8 cellular contexts compared by ENCODE assay signal in the genomic region with DNA sequence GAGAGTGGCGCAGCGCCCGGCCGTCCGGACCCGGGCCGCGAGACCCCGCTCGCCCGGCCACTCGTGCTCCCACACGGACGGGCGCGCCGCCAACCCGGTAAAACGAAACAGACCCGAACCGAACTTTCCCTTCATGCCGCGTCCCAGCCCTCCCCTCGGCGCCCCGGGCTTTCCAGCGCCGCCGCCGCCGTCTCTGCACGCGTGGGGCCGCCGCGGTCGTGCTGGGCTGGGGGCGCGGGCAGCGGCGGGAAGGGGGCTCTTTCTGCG. TPM values are rescaled to one million over a fixed set of nuclear protein-coding genes. Genes with fewer than 3 reads are reported as not detected.
DNase-seq lines count a peak whose midpoint lies in the region; ATAC-seq and TF ChIP-seq lines count a peak whose summit lies in the region.

No MANE protein-coding gene starts in this region.

- peak overlapping the region; percentile 66 for H3K4me3 ChIP-seq in kidney epithelial cell (ENCODE audit: low read depth, low read length)
- H3K4me3 ChIP-seq in thoracic aorta, result peak overlapping the region; percentile 96

- peaks cover 43% of the 10 kb centered on the region for H3K27me3 Mint-ChIP-seq in activated T-cell treated with anti-CD3 and anti-CD28 coated beads, Interleukin-2, amount 50 U/mL, for 4 hours (ENCODE audit: low read depth)
- peaks cover 47% of the 10 kb centered on the region for H3K27me3 Mint-ChIP-seq in activated T-cell treated with anti-CD3 and anti-CD28 coated beads, Interleukin-2, amount 50 U/mL, for 24 hours

- peaks cover 12% of the 10 kb centered on the region for H3K4me1 Mint-ChIP-seq in activated T-cell treated with anti-CD3 and anti-CD28 coated beads, Interleukin-2, amount 50 U/mL, for 4 hours (ENCODE audit: low read depth)
- H3K4me1 Mint-ChIP-seq in activated T-cell treated with anti-CD3 and anti-CD28 coated beads, Interleukin-2, amount 50 U/mL, for 24 hours (ENCODE audit: low read depth), result peaks cover 11% of the 10 kb centered on the region

- peak overlapping the region; percentile 91 to 93 for H3K27ac ChIP-seq in thoracic aorta

- H3K4me1 ChIP-seq in thoracic aorta (ENCODE audit: control insufficient read depth in 1 of 2, low read depth in 2 of 2), result peaks cover 4 to 19% of the 10 kb centered on the region in 2 donors

- no peaks in the 10 kb centered on the region for H3K36me3 Mint-ChIP-seq in activated T-cell treated with anti-CD3 and anti-CD28 coated beads, Interleukin-2, amount 50 U/mL, for 4 hours (ENCODE audit: insufficient read depth)
- H3K36me3 Mint-ChIP-seq in activated T-cell treated with anti-CD3 and anti-CD28 coated beads, Interleukin-2, amount 50 U/mL, for 24 hours (ENCODE audit: low read depth), result no peaks in the 10 kb centered on the region

- H3K9me3 ChIP-seq in thoracic aorta, result no peaks in the 10 kb centered on the region

- TF ChIP-seq CTCF in kidney epithelial cell (IDR thresholded peaks at IDR 0.05; ENCODE audit: insufficient read depth, low read length, poor library complexity, severe bottlenecking) (no peak), thoracic aorta (IDR thresholded peaks at IDR 0.05) (no peak), GM10266 (IDR thresholded peaks at IDR 0.05; ENCODE audit: control insufficient read depth, insufficient read depth, low read depth, missing control alignments) (no peak)

- H3K27ac Mint-ChIP-seq in activated T-cell treated with anti-CD3 and anti-CD28 coated beads, Interleukin-2, amount 50 U/mL, for 24 hours, result no peak overlapping the region

- H3K9me3 Mint-ChIP-seq in activated T-cell treated with anti-CD3 and anti-CD28 coated beads, Interleukin-2, amount 50 U/mL, for 4 hours, result peaks cover 4% of the 10 kb centered on the region
- H3K9me3 Mint-ChIP-seq in activated T-cell treated with anti-CD3 and anti-CD28 coated beads, Interleukin-2, amount 50 U/mL, for 24 hours, result no peaks in the 10 kb centered on the region

- no peaks in the 10 kb centered on the region for H3K27me3 ChIP-seq in kidney epithelial cell (ENCODE audit: control insufficient read depth, insufficient read depth, low read length)
- no peaks in the 10 kb centered on the region for H3K27me3 ChIP-seq in thoracic aorta (replicated peaks; ENCODE audit: insufficient read depth)

- H3K4me3 Mint-ChIP-seq in activated T-cell treated with anti-CD3 and anti-CD28 coated beads, Interleukin-2, amount 50 U/mL, for 4 hours, result peak overlapping the region; percentile 72
- H3K4me3 Mint-ChIP-seq in activated T-cell treated with anti-CD3 and anti-CD28 coated beads, Interleukin-2, amount 50 U/mL, for 24 hours, result no peak overlapping the region

- ATAC-seq in activated T-cell treated with anti-CD3 and anti-CD28 coated beads, Interleukin-2, amount 50 U/mL, for 4 hours, result peak; percentile 32 to 35
- ATAC-seq in thoracic aorta (ENCODE audit: insufficient number of reproducible peaks, low FRiP score, low read depth) (no peak), GM21825 (IDR thresholded peaks at IDR 0.05; ENCODE audit: unreplicated experiment) (no peak)

- H3K36me3 ChIP-seq in kidney epithelial cell (ENCODE audit: control insufficient read depth, insufficient read depth, low read length), result no peaks in the 10 kb centered on the region
- H3K36me3 ChIP-seq in thoracic aorta, result no peaks in the 10 kb centered on the region

- DNase-seq in activated T-cell treated with anti-CD3 and anti-CD28 coated beads, Interleukin-2, amount 50 U/mL, for 4 hours, result no peak
- no peak for DNase-seq in activated T-cell treated with anti-CD3 and anti-CD28 coated beads, Interleukin-2, amount 50 U/mL, for 24 hours
- peak; percentile 0 for DNase-seq in activated T-helper 9 cell treated with anti-CD3 and anti-CD28 coated beads, Interleukin-2, amount 50 U/mL, for 16 hours (ENCODE audit: low read depth)
- DNase-seq in kidney epithelial cell (ENCODE audit: low read depth) (no peak), thoracic aorta (ENCODE audit: low spot score) (no peak), GM10266 (ENCODE audit: extremely low spot score) (no peak), NOMO-1 treated with dmso at 0.1 percent for 144 hours (lab: John Stamatoyannopoulos, UW; ENCODE audit: unreplicated experiment) (no peak)

RNA-seq across cellular contexts. Expression of a gene that starts 0.2 kb away (rescaled TPM):
- total RNA-seq in activated T-cell treated with anti-CD3 and anti-CD28 coated beads, Interleukin-2, amount 50 U/mL, for 4 hours, result 1 to 10 TPM; 1.9 to 2.4 (median 2.3) TPM
- total RNA-seq in kidney epithelial cell (39.2 and 40.8 TPM in 2 replicates), thoracic aorta (10 to 100 TPM; 39.9 to 55.2 TPM)

Comparison
In these comparisons a context has a peak if more than half of its experiments do, and no peak if none do; other contexts are left out.
1. ATAC-seq: peak in activated T-cell treated with anti-CD3 and anti-CD28 coated beads, Interleukin-2, amount 50 U/mL, for 4 hours (2 of 2); none in thoracic aorta (single experiment) and GM21825 (single experiment).
2. RNA of a gene that starts 0.2 kb away (total RNA-seq): 39.9 to 55.2 TPM in thoracic aorta and 39.2 to 40.8 TPM in kidney epithelial cell; 1.9 to 2.4 TPM in activated T-cell treated with anti-CD3 and anti-CD28 coated beads, Interleukin-2, amount 50 U/mL, for 4 hours; every median in the first group is over 10 times any median in the second.